In genomic region chr2:241940329-241940728, GRCh38 we compare ENCODE assay signal across 1 cellular context.
TF ChIP-seq lines count a peak whose summit lies in the region.

No MANE protein-coding gene starts in this region.

TF ChIP-seq in SK-N-SH treated with all-trans-retinoic acid at 6 μM for 48 hours, 23 proteins besides CTCF, POLR2A, EP300 and RAD21 (continued from another document):
- TF ChIP-seq ZFP3 (CRISPR knock-in tag; IDR thresholded peaks at IDR 0.05) = no peak
- no peak for TF ChIP-seq TSHZ2 (CRISPR knock-in tag; IDR thresholded peaks at IDR 0.05)
- TF ChIP-seq OSR1 (CRISPR knock-in tag; IDR thresholded peaks at IDR 0.05) = no peak
- no peak for TF ChIP-seq BACH2 (CRISPR knock-in tag; IDR thresholded peaks at IDR 0.05; ENCODE audit: borderline replicate concordance)
- TF ChIP-seq, protein P1, sequence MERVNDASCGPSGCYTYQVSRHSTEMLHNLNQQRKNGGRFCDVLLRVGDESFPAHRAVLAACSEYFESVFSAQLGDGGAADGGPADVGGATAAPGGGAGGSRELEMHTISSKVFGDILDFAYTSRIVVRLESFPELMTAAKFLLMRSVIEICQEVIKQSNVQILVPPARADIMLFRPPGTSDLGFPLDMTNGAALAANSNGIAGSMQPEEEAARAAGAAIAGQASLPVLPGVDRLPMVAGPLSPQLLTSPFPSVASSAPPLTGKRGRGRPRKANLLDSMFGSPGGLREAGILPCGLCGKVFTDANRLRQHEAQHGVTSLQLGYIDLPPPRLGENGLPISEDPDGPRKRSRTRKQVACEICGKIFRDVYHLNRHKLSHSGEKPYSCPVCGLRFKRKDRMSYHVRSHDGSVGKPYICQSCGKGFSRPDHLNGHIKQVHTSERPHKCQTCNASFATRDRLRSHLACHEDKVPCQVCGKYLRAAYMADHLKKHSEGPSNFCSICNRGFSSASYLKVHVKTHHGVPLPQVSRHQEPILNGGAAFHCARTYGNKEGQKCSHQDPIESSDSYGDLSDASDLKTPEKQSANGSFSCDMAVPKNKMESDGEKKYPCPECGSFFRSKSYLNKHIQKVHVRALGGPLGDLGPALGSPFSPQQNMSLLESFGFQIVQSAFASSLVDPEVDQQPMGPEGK (CRISPR knock-in tag; IDR thresholded peaks at IDR 0.05; ENCODE audit: borderline replicate concordance) = no peak
- TF ChIP-seq ZFP30 (CRISPR knock-in tag; IDR thresholded peaks at IDR 0.05) = no peak
- no peak for TF ChIP-seq ZNF8 (CRISPR knock-in tag; IDR thresholded peaks at IDR 0.05)
- no peak for TF ChIP-seq TOX (CRISPR knock-in tag; IDR thresholded peaks at IDR 0.05; ENCODE audit: borderline replicate concordance)
- TF ChIP-seq ZC3H10 (CRISPR knock-in tag; IDR thresholded peaks at IDR 0.05) = no peak
TF ChIP-seq in SK-N-SH treated with all-trans-retinoic acid at 6 μM for 48 hours: peak in this region for 0.
